Comparison of ENCODE assay signal across 8 cellular contexts in genomic region chr1:219189021-219189824, GRCh38. TPM values are rescaled to one million over a fixed set of nuclear protein-coding genes. Genes with fewer than 3 reads are reported as not detected.
DNase-seq lines count a peak whose midpoint lies in the region; ATAC-seq and TF ChIP-seq lines count a peak whose summit lies in the region.

No MANE protein-coding gene starts in this region.

- H3K36me3 Mint-ChIP-seq in CD8-positive, alpha-beta memory T cell, result peaks cover 19 to 29% (median 20%) of the 10 kb centered on the region in 3 donors

- CTCF ChIA-PET in CD8-positive, alpha-beta memory T cell (lab: Charles Lee), result no interaction called here

- no peak overlapping the region for H3K4me3 Mint-ChIP-seq in CD8-positive, alpha-beta memory T cell

- H3K27me3 ChIP-seq in rectal smooth muscle tissue (ENCODE audit: control insufficient read depth, insufficient read depth, low read length), result no peaks in the 10 kb centered on the region
- no peaks in the 10 kb centered on the region for H3K27me3 ChIP-seq in CD8-positive, alpha-beta memory T cell (ENCODE audit: insufficient read depth, low read length, poor library complexity, severe bottlenecking)
- H3K27me3 ChIP-seq in ovary, result no peaks in the 10 kb centered on the region

- no peak for TF ChIP-seq POLR2A in ovary (IDR thresholded peaks at IDR 0.05)

- peaks cover 35 to 50% (median 48%) of the 10 kb centered on the region in 3 donors for H3K4me1 Mint-ChIP-seq in CD8-positive, alpha-beta memory T cell

- H3K4me3 ChIP-seq in choroid plexus epithelial cell (ENCODE audit: low read depth, low read length) (no peak overlapping the region), rectal smooth muscle tissue (ENCODE audit: low read length) (no peak overlapping the region), ovary (no peak overlapping the region)
- H3K4me3 ChIP-seq in CD8-positive, alpha-beta memory T cell (ENCODE audit: low read length), result no peak overlapping the region

- H3K36me3 ChIP-seq in rectal smooth muscle tissue (ENCODE audit: control insufficient read depth, insufficient read depth, low read length) (no peaks in the 10 kb centered on the region), ovary (no peaks in the 10 kb centered on the region)
- H3K36me3 ChIP-seq in CD8-positive, alpha-beta memory T cell (ENCODE audit: insufficient read depth, low read length), result no peaks in the 10 kb centered on the region

- no peaks in the 10 kb centered on the region for H3K9me3 Mint-ChIP-seq in CD8-positive, alpha-beta memory T cell

- DNase-seq in DMS 273 (lab: John Stamatoyannopoulos, UW; ENCODE audit: unreplicated experiment) (peak; percentile 58), choroid plexus epithelial cell (ENCODE audit: low read depth) (peak; percentile 79), ovary (no peak), cerebellar nuclear complex (lab: John Stamatoyannopoulos, UW) (no peak)
- no peak for DNase-seq in CD8-positive, alpha-beta memory T cell

- no peaks in the 10 kb centered on the region for H3K9me3 ChIP-seq in CD8-positive, alpha-beta memory T cell (ENCODE audit: low read length)
- no peaks in the 10 kb centered on the region for H3K9me3 ChIP-seq in ovary

- H3K27ac ChIP-seq in rectal smooth muscle tissue (ENCODE audit: low read depth, low read length), result peak overlapping the region; percentile 27
- H3K27ac ChIP-seq in CD8-positive, alpha-beta memory T cell (ENCODE audit: low read depth, low read length), result no peak overlapping the region
- H3K27ac ChIP-seq in ovary, result no peak overlapping the region

- intact Hi-C loops in ovary (cut with DNase I), result no loop called here

- POLR2A ChIA-PET in CD8-positive, alpha-beta memory T cell (lab: Charles Lee), result no interaction called here

- H3K27me3 Mint-ChIP-seq in CD8-positive, alpha-beta memory T cell, result no peaks in the 10 kb centered on the region

- peaks cover 9% of the 10 kb centered on the region for H3K4me1 ChIP-seq in rectal smooth muscle tissue (ENCODE audit: control insufficient read depth, insufficient read depth, low read length)
- H3K4me1 ChIP-seq in CD8-positive, alpha-beta memory T cell (ENCODE audit: insufficient read depth, low read length), result peaks cover 3% of the 10 kb centered on the region
- no peaks in the 10 kb centered on the region for H3K4me1 ChIP-seq in ovary (ENCODE audit: insufficient read depth)

- TF ChIP-seq CTCF in choroid plexus epithelial cell (conservative IDR thresholded peaks at IDR 0.05; ENCODE audit: low read depth, low read length), result no peak
- TF ChIP-seq CTCF in ovary (IDR thresholded peaks at IDR 0.05), result no peak

- H3K9ac ChIP-seq in rectal smooth muscle tissue (ENCODE audit: low read length), result no peak overlapping the region

- peak; percentile 71 for ATAC-seq in GM21360 (IDR thresholded peaks at IDR 0.05; ENCODE audit: unreplicated experiment)
- peak; percentile 70 for ATAC-seq in HG03520 (IDR thresholded peaks at IDR 0.05; ENCODE audit: unreplicated experiment)

- no peak for TF ChIP-seq EP300 in ovary (IDR thresholded peaks at IDR 0.05)

- H3K27ac Mint-ChIP-seq in CD8-positive, alpha-beta memory T cell, result peak overlapping the region in 1 of 8 donors; percentile 29

RNA-seq across cellular contexts. Expression of gene LYPLAL1, which starts 15.5 kb away (rescaled TPM):
- total RNA-seq in CD8-positive, alpha-beta memory T cell, result 10 to 100 TPM; 19.9 to 22.9 TPM
- 28.5 TPM for polyA plus RNA-seq in CD8-positive, alpha-beta memory T cell
- total RNA-seq in ovary, result 10 to 100 TPM; 25.3 to 43.8 (median 36.8) TPM
- 10 to 100 TPM; 14.7 to 36.8 TPM for polyA plus RNA-seq in ovary

Comparison
In these comparisons a context has a peak if more than half of its experiments do, and no peak if none do; other contexts are left out.
1. DNase-seq: peak in DMS 273 (single experiment) and choroid plexus epithelial cell (single experiment); none in CD8-positive, alpha-beta memory T cell (0 of 5), ovary (0 of 5) and cerebellar nuclear complex (0 of 2).